In genomic region chr6:166469426-166469961, GRCh38 we compare ENCODE assay signal across 28 cellular contexts.
"Had no signal": no experiment of that assay in that cellular context is flagged by ENCODE, and none has a peak within 500 bp of the region (broad histone marks: within the 10 kb centered on the region; RNA-seq: fewer than 3 reads in every experiment).

No MANE protein-coding gene starts in this region.

- H3K4me3 ChIP-seq: ascending aorta, cardiac muscle cell, Peyer's patch had no signal

- H3K27me3 ChIP-seq: ascending aorta, cardiac muscle cell, Peyer's patch had no signal

- H3K9me3 ChIP-seq: ascending aorta, Peyer's patch had no signal

- H3K27ac ChIP-seq: ascending aorta, cardiac muscle cell, KMS-11, Peyer's patch had no signal

- DNase-seq: activated CD4-positive, alpha-beta T cell treated with anti-CD3 and anti-CD28 coated beads, Interleukin-2, amount 10 ng/mL, durations not matched to agents 7 days and 5 days; activated CD4-positive, alpha-beta T cell treated with anti-CD3 and anti-CD28 coated beads, Interleukin-2, amount 50 U/mL, for 48 hours; activated CD8-positive, alpha-beta T cell treated with anti-CD3 and anti-CD28 coated beads, Interleukin-2, amount 10 ng/mL, durations not matched to agents 7 days and 5 days; activated naive CD4-positive, alpha-beta T cell treated with Interleukin-2 at 50 U/mL for 16 hours; activated naive CD8-positive, alpha-beta T cell treated with anti-CD3 and anti-CD28 coated beads, Interleukin-2, amount 10 ng/mL, durations not matched to agents 7 days and 5 days; activated T-cell treated with anti-CD3 and anti-CD28 coated beads, Interleukin-2, amount 50 U/mL, for 24 hours; amygdala; MM.1S; MV-4-11; NCI-H1092; NCI-H1436 treated with DMSO at 0.1 percent for 48 hours; NCI-H1694 treated with DMSO at 0.1 percent for 48 hours; NCI-H2029; NCI-H2107; NCI-H2171; NCI-H510A; NCI-H526; NCI-H748 treated with DMSO at 0.1 percent for 48 hours; NK-92 treated with Interleukin-12 subunit alpha and Interleukin-12 subunit beta, amount 100 ng/mL, for 24 hours; PC-3; Peyer's patch; RPMI8226; SW 1271; T1000 had no signal

- H3K36me3 ChIP-seq: cardiac muscle cell, Peyer's patch had no signal

- ATAC-seq: activated CD8-positive, alpha-beta T cell treated with anti-CD3 and anti-CD28 coated beads, Interleukin-2, amount 10 ng/mL, durations not matched to agents 7 days and 5 days; PC-3; Right ventricle myocardium inferior had no signal

- H3K4me1 ChIP-seq: Peyer's patch had no signal

- H3K4me2 ChIP-seq: KMS-11 had no signal

- H3K9ac ChIP-seq: KMS-11 had no signal
